ENCODE assay signal across 22 cellular contexts in genomic region chr6:150207931-150208570, GRCh38.
DNase-seq lines count a peak whose midpoint lies in the region; ATAC-seq, FAIRE-seq and TF ChIP-seq lines count a peak whose summit lies in the region.
"Had no signal": no experiment of that assay in that cellular context is flagged by ENCODE, and none has a peak within 500 bp of the region (broad histone marks: within the 10 kb centered on the region; RNA-seq: fewer than 3 reads in every experiment).

No MANE protein-coding gene starts in this region.

- no peak for ATAC-seq in GM21825 (IDR thresholded peaks at IDR 0.05; ENCODE audit: unreplicated experiment)
- ATAC-seq: CD8-positive, alpha-beta T cell; left colon; mucosa of descending colon; stimulated activated naive B cell treated with anti-CD40 and anti-IgM and Interleukin-4, amounts not matched to agents 10 μg/mL and 1 μg/mL and 100 μg/mL, for 72 hours; T-cell had no signal

- H3K4me3 ChIP-seq in adipocyte (ENCODE audit: low read length): no peak overlapping the region
- H3K4me3 ChIP-seq: mucosa of descending colon, tibial artery had no signal

- TF ChIP-seq POLR2A in H54 (IDR thresholded peaks at IDR 0.05; ENCODE audit: low read depth, low read length): no peak

- DNase-seq in A172 (ENCODE audit: low spot score): peak; percentile 23
- DNase-seq in H54 (ENCODE audit: insufficient read length, low spot score): peak; percentile 12
- DNase-seq in adipocyte (ENCODE audit: low read depth): peak; percentile 48
- DNase-seq in islet precursor cell: peak; percentile 52
- no peak for DNase-seq in GM19240 (ENCODE audit: insufficient read length, low spot score)
- DNase-seq in activated CD4-positive, alpha-beta T cell treated with anti-CD3 and anti-CD28 coated beads, Interleukin-2, amount 50 U/mL, for 1 hour: no peak
- DNase-seq in NCI-H2227 treated with DMSO at 0.1 percent for 48 hours (lab: John Stamatoyannopoulos, UW): no peak
- DNase-seq: activated CD4-positive, alpha-beta T cell treated with anti-CD3 and anti-CD28 coated beads, Interleukin-2, amount 10 ng/mL, durations not matched to agents 7 days and 5 days; activated CD8-positive, alpha-beta memory T cell treated with anti-CD3 and anti-CD28 coated beads, Interleukin-2, amount 50 U/mL, for 48 hours; activated gamma-delta T cell; anterior cingulate cortex; CD8-positive, alpha-beta T cell; DND-41; left colon; mucosa of descending colon; Right ventricle myocardium superior; stimulated activated naive B cell treated with anti-CD40 and anti-IgM and Interleukin-4, amounts not matched to agents 10 μg/mL and 1 μg/mL and 100 μg/mL, for 72 hours; T-cell; tibial artery had no signal

- H3K9ac ChIP-seq in adipocyte (ENCODE audit: low read length): no peak overlapping the region

- FAIRE-seq in H54 (lab: Jason Lieb, UNC): no peak
- FAIRE-seq: endometrium, frontal cortex had no signal

- H3K4me1 ChIP-seq in adipocyte (ENCODE audit: control insufficient read depth, insufficient read depth, low read length): peaks cover 9% of the 10 kb centered on the region
- H3K4me1 ChIP-seq: tibial artery had no signal

- no peaks in the 10 kb centered on the region for H3K9me3 ChIP-seq in adipocyte (ENCODE audit: control insufficient read depth, low read length)
- H3K9me3 ChIP-seq: mucosa of descending colon, tibial artery had no signal

- H3K36me3 ChIP-seq in adipocyte (ENCODE audit: control insufficient read depth, insufficient read depth, low read length, severe bottlenecking): no peaks in the 10 kb centered on the region
- H3K36me3 ChIP-seq: tibial artery had no signal

- no peaks in the 10 kb centered on the region for H3K27me3 ChIP-seq in adipocyte (replicated peaks; ENCODE audit: control insufficient read depth, insufficient read depth, low read length)

Comparison
In these comparisons a context has a peak if more than half of its experiments do, and no peak if none do; other contexts are left out.
1. DNase-seq: peak in A172 (single experiment), H54 (single experiment), adipocyte (single experiment) and islet precursor cell (single experiment); none in GM19240 (single experiment), activated CD4-positive, alpha-beta T cell treated with anti-CD3 and anti-CD28 coated beads, Interleukin-2, amount 50 U/mL, for 1 hour (single experiment) and NCI-H2227 treated with DMSO at 0.1 percent for 48 hours (single experiment).